Comparison of ENCODE assay signal across 1 cellular context in the genomic region with DNA sequence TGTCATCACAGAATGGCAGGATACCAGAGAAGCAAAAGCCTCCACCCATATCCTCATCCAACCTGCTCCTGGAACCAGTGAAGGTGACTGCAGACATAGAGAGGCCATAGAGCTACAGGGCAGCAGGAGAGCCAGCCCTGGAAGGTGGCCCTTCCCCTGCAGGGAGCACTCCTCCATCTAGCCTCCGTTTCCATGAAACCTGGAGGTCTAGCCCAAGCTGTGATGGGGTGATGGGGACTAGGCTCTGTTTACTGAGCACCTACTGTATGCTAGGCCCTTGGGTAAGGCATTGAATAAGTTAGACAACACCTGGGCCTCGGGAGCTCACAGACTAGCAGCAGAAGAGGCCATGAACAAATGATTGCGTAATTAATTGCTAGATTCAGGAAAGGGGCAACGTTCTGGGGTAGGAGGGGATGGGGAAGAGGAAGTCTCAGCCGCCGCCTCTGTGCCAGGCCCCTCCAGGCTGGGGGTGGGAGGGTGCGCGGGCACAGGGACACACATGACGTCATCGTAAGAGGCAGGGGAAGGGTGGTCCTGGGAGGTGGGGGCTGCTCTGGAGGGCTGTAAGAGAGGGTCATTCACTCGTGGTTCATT.
A peak's percentile ranks its signal among the peaks of the same experiment; 100 is the strongest.
TF ChIP-seq lines count a peak whose summit lies in the region.

No MANE protein-coding gene starts in this region.

TF ChIP-seq in K562, 482 proteins besides CTCF, POLR2A, EP300 and RAD21:
- TF ChIP-seq OTX1 (CRISPR knock-in tag; IDR thresholded peaks at IDR 0.05): no peak
- no peak for TF ChIP-seq NONO (IDR thresholded peaks at IDR 0.05; ENCODE audit: low read depth in 2 of 2, low read length in 1 of 2)
- no peak for TF ChIP-seq MEIS2 (IDR thresholded peaks at IDR 0.05; ENCODE audit: partially characterized antibody)
- TF ChIP-seq, protein P1, sequence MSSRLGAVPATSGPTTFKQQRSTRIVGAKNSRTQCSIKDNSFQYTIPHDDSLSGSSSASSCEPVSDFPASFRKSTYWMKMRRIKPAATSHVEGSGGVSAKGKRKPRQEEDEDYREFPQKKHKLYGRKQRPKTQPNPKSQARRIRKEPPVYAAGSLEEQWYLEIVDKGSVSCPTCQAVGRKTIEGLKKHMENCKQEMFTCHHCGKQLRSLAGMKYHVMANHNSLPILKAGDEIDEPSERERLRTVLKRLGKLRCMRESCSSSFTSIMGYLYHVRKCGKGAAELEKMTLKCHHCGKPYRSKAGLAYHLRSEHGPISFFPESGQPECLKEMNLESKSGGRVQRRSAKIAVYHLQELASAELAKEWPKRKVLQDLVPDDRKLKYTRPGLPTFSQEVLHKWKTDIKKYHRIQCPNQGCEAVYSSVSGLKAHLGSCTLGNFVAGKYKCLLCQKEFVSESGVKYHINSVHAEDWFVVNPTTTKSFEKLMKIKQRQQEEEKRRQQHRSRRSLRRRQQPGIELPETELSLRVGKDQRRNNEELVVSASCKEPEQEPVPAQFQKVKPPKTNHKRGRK (tag; IDR thresholded peaks at IDR 0.05): no peak
- TF ChIP-seq ATF7 (IDR thresholded peaks at IDR 0.05): peak; percentile 35
- peak; percentile 80 for TF ChIP-seq CEBPG (CRISPR knock-in tag; IDR thresholded peaks at IDR 0.05)
- peak; percentile 42 to 85; a peak in 3 of 4 replicates for TF ChIP-seq CEBPG (tag; conservative IDR thresholded peaks at IDR 0.05 in 1 of 2, IDR thresholded peaks at IDR 0.05 in 1 of 2)
- TF ChIP-seq POLR3G (IDR thresholded peaks at IDR 0.05; ENCODE audit: extremely low read depth, insufficient read length, insufficient replicate concordance): no peak
- TF ChIP-seq, protein P2, sequence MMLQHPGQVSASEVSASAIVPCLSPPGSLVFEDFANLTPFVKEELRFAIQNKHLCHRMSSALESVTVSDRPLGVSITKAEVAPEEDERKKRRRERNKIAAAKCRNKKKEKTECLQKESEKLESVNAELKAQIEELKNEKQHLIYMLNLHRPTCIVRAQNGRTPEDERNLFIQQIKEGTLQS (IDR thresholded peaks at IDR 0.05): peak; percentile 63; the same call in 1 of the 2 replicates
- TF ChIP-seq, protein P2 (CRISPR knock-in tag; conservative IDR thresholded peaks at IDR 0.05): no peak
- TF ChIP-seq POU5F1 (IDR thresholded peaks at IDR 0.05; ENCODE audit: borderline replicate concordance, low read depth, low read length, partially characterized antibody): no peak
- TF ChIP-seq ZNF507 (tag; conservative IDR thresholded peaks at IDR 0.05): no peak
- TF ChIP-seq MTF1 (CRISPR knock-in tag; IDR thresholded peaks at IDR 0.05; ENCODE audit: borderline replicate concordance): no peak
- TF ChIP-seq POLR3A (IDR thresholded peaks at IDR 0.05; ENCODE audit: borderline replicate concordance, extremely low read depth, insufficient read depth, insufficient read length): no peak
- TF ChIP-seq, protein P3, sequence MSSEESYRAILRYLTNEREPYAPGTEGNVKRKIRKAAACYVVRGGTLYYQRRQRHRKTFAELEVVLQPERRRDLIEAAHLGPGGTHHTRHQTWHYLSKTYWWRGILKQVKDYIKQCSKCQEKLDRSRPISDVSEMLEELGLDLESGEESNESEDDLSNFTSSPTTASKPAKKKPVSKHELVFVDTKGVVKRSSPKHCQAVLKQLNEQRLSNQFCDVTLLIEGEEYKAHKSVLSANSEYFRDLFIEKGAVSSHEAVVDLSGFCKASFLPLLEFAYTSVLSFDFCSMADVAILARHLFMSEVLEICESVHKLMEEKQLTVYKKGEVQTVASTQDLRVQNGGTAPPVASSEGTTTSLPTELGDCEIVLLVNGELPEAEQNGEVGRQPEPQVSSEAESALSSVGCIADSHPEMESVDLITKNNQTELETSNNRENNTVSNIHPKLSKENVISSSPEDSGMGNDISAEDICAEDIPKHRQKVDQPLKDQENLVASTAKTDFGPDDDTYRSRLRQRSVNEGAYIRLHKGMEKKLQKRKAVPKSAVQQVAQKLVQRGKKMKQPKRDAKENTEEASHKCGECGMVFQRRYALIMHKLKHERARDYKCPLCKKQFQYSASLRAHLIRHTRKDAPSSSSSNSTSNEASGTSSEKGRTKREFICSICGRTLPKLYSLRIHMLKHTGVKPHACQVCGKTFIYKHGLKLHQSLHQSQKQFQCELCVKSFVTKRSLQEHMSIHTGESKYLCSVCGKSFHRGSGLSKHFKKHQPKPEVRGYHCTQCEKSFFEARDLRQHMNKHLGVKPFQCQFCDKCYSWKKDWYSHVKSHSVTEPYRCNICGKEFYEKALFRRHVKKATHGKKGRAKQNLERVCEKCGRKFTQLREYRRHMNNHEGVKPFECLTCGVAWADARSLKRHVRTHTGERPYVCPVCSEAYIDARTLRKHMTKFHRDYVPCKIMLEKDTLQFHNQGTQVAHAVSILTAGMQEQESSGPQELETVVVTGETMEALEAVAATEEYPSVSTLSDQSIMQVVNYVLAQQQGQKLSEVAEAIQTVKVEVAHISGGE (CRISPR knock-in tag; IDR thresholded peaks at IDR 0.05): no peak
- no peak for TF ChIP-seq HLTF (IDR thresholded peaks at IDR 0.05)
- peak; percentile 78; the same call in 1 of the 2 replicates for TF ChIP-seq ZNF263 (CRISPR knock-in tag; IDR thresholded peaks at IDR 0.05; ENCODE audit: borderline replicate concordance)
- no peak for TF ChIP-seq KLF6 (CRISPR knock-in tag; IDR thresholded peaks at IDR 0.05; ENCODE audit: borderline replicate concordance)
- peak; percentile 94 for TF ChIP-seq CEBPB (tag; IDR thresholded peaks at IDR 0.05)
- TF ChIP-seq, protein P4, sequence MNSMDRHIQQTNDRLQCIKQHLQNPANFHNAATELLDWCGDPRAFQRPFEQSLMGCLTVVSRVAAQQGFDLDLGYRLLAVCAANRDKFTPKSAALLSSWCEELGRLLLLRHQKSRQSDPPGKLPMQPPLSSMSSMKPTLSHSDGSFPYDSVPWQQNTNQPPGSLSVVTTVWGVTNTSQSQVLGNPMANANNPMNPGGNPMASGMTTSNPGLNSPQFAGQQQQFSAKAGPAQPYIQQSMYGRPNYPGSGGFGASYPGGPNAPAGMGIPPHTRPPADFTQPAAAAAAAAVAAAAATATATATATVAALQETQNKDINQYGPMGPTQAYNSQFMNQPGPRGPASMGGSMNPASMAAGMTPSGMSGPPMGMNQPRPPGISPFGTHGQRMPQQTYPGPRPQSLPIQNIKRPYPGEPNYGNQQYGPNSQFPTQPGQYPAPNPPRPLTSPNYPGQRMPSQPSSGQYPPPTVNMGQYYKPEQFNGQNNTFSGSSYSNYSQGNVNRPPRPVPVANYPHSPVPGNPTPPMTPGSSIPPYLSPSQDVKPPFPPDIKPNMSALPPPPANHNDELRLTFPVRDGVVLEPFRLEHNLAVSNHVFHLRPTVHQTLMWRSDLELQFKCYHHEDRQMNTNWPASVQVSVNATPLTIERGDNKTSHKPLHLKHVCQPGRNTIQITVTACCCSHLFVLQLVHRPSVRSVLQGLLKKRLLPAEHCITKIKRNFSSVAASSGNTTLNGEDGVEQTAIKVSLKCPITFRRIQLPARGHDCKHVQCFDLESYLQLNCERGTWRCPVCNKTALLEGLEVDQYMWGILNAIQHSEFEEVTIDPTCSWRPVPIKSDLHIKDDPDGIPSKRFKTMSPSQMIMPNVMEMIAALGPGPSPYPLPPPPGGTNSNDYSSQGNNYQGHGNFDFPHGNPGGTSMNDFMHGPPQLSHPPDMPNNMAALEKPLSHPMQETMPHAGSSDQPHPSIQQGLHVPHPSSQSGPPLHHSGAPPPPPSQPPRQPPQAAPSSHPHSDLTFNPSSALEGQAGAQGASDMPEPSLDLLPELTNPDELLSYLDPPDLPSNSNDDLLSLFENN (IDR thresholded peaks at IDR 0.05; ENCODE audit: low read depth in 2 of 2, low read length in 2 of 2): no peak
